ENCODE assay signal across 8 cellular contexts in the genomic region with DNA sequence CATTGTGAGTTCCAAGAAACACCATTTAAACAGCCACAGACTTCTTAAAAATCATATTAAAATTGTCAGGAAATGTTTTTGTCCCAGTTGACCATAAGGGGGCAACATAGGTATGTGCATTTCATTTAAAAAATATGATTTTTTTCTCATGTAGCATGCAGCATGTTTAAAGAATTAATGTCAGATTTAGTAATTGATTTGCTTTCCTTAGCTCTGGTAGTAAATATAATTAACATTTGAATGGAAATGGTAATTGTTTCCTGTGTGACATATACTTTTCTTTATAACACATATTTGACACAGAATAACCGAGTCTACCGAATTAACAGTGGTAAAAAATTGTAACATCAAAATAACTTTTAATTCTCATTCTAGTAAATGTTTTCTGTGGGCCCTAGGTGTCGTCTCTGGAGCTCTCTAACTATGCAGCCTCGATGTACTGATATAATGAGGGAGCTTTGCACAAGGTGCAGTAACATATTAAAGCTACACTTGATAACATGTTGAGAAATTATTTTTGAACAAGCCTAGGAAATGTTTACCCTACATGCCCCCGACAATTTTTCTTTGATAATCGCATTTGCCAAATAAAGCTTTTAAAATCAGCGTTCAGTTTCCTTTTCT. TPM values are rescaled to one million over a fixed set of nuclear protein-coding genes. Genes with fewer than 3 reads are reported as not detected.
DNase-seq lines count a peak whose midpoint lies in the region; ATAC-seq and TF ChIP-seq lines count a peak whose summit lies in the region.

No MANE protein-coding gene starts in this region.

- TF ChIP-seq CTCF in MM.1S (IDR thresholded peaks at IDR 0.05; ENCODE audit: low read length), result peak; percentile 53
- peak; percentile 59 to 78 (median 59) for TF ChIP-seq CTCF in nephron (IDR thresholded peaks at IDR 0.05; ENCODE audit: unreplicated experiment in 3 of 3)

- peaks cover 14% of the 10 kb centered on the region for H3K4me1 Mint-ChIP-seq in nephron
- peaks cover 47% of the 10 kb centered on the region for H3K4me1 Mint-ChIP-seq in T-helper 2 cell treated with Interferon-gamma antibody and Interleukin-4, amounts not matched to agents 5 μg/mL and 100 μg/mL, for 36 hours (ENCODE audit: low read depth)

- H3K4me3 Mint-ChIP-seq in nephron, result no peak overlapping the region
- H3K4me3 Mint-ChIP-seq in T-helper 2 cell treated with Interferon-gamma antibody and Interleukin-4, amounts not matched to agents 5 μg/mL and 100 μg/mL, for 36 hours, result no peak overlapping the region

- H3K27me3 ChIP-seq in MM.1S (replicated peaks; ENCODE audit: insufficient read depth, low read length), result no peaks in the 10 kb centered on the region

- H3K36me3 Mint-ChIP-seq in nephron (ENCODE audit: low read depth), result peaks cover 8% of the 10 kb centered on the region
- H3K36me3 Mint-ChIP-seq in T-helper 2 cell treated with Interferon-gamma antibody and Interleukin-4, amounts not matched to agents 5 μg/mL and 100 μg/mL, for 36 hours (ENCODE audit: low read depth), result peaks cover 31% of the 10 kb centered on the region

- no peak overlapping the region for H3K4me2 ChIP-seq in MM.1S (ENCODE audit: low read depth, low read length)

- ATAC-seq in HG03280 (IDR thresholded peaks at IDR 0.05; ENCODE audit: unreplicated experiment) (no peak), GM19324 (IDR thresholded peaks at IDR 0.05; ENCODE audit: low FRiP score, unreplicated experiment) (no peak), HG02623 (IDR thresholded peaks at IDR 0.05; ENCODE audit: unreplicated experiment) (no peak)

- no peaks in the 10 kb centered on the region for H4K20me1 ChIP-seq in MM.1S (ENCODE audit: insufficient read depth, low read length)

- no peak overlapping the region for H3K9ac ChIP-seq in MM.1S (ENCODE audit: low read length)

- DNase-seq in EH (ENCODE audit: low read depth), result peak; percentile 57
- no peak for DNase-seq in MM.1S
- DNase-seq in dermis blood vessel endothelial cell, result peak; percentile 61
- DNase-seq in T-helper 2 cell treated with Interferon-gamma antibody and Interleukin-4, amounts not matched to agents 5 μg/mL and 100 μg/mL, for 36 hours (ENCODE audit: low spot score), result no peak

- H3K4me3 ChIP-seq in MM.1S (ENCODE audit: low read length), result no peak overlapping the region

- no peaks in the 10 kb centered on the region for H3K9me3 Mint-ChIP-seq in nephron
- peaks cover 3% of the 10 kb centered on the region for H3K9me3 Mint-ChIP-seq in T-helper 2 cell treated with Interferon-gamma antibody and Interleukin-4, amounts not matched to agents 5 μg/mL and 100 μg/mL, for 36 hours

- no peaks in the 10 kb centered on the region for H3F3A ChIP-seq in MM.1S (ENCODE audit: insufficient read depth, low read length)

- no peaks in the 10 kb centered on the region for H3K27me3 Mint-ChIP-seq in nephron (ENCODE audit: low read depth)
- no peaks in the 10 kb centered on the region for H3K27me3 Mint-ChIP-seq in T-helper 2 cell treated with Interferon-gamma antibody and Interleukin-4, amounts not matched to agents 5 μg/mL and 100 μg/mL, for 36 hours (ENCODE audit: low read depth)

- peak overlapping the region; percentile 18 to 31 (median 24) for H3K27ac Mint-ChIP-seq in nephron
- H3K27ac Mint-ChIP-seq in T-helper 2 cell treated with Interferon-gamma antibody and Interleukin-4, amounts not matched to agents 5 μg/mL and 100 μg/mL, for 36 hours, result no peak overlapping the region

- no peak overlapping the region for H2AFZ ChIP-seq in MM.1S (ENCODE audit: low read length)

- peaks cover 17% of the 10 kb centered on the region for H3K4me1 ChIP-seq in MM.1S (ENCODE audit: low read length)

- no peak overlapping the region for H3K27ac ChIP-seq in MM.1S (ENCODE audit: low read length)

- H3K36me3 ChIP-seq in MM.1S (replicated peaks; ENCODE audit: insufficient read depth, low read length), result peaks cover 3% of the 10 kb centered on the region

- no peaks in the 10 kb centered on the region for H3K9me3 ChIP-seq in MM.1S (replicated peaks; ENCODE audit: insufficient read depth, low read length)

- no peaks in the 10 kb centered on the region for H3K9me2 ChIP-seq in MM.1S (replicated peaks; ENCODE audit: insufficient read depth, low read length)

- peaks cover 85% of the 10 kb centered on the region for H3K79me2 ChIP-seq in MM.1S (ENCODE audit: low read length)

RNA-seq across cellular contexts. Expression of a gene that starts 34.9 kb away (rescaled TPM):
- 5.1 and 13.5 TPM in 2 replicates for total RNA-seq in dermis blood vessel endothelial cell

RNA-seq across cellular contexts. Expression of a gene that starts 35.4 kb away (rescaled TPM):
- total RNA-seq in dermis blood vessel endothelial cell, result 15.2 and 31.8 TPM in 2 replicates

Comparison
In these comparisons a context has a peak if more than half of its experiments do, and no peak if none do; other contexts are left out.
1. DNase-seq: peak in EH (single experiment) and dermis blood vessel endothelial cell (single experiment); none in MM.1S (single experiment) and T-helper 2 cell treated with Interferon-gamma antibody and Interleukin-4, amounts not matched to agents 5 μg/mL and 100 μg/mL, for 36 hours (single experiment).